25 cellular contexts compared by ENCODE assay signal in the genomic region with DNA sequence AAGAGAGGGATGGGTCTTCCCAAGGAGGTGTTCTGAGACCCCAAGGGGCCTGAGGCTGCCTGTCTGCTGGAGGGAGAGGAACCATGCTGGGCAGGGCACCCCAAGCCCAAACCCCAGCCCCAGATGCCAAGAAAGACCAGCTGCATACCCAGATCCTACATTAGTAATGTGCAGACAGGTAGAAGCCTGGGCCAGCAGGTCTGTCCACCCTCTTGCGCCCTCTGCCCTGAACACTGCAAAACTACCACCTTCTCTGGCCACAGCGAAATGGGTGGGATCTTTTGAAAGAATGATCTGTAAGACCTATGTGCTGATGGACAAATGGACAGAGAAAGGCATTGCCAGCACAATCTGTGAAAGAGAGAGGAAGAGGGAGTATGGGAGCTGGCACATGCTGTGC.
DNase-seq lines count a peak whose midpoint lies in the region; ATAC-seq and TF ChIP-seq lines count a peak whose summit lies in the region.
"Had no signal": no experiment of that assay in that cellular context is flagged by ENCODE, and none has a peak within 500 bp of the region (broad histone marks: within the 10 kb centered on the region; RNA-seq: fewer than 3 reads in every experiment).

No MANE protein-coding gene starts in this region.

- H3K27ac ChIP-seq in H9 (ENCODE audit: insufficient read length, low read depth, low read length): no peak overlapping the region
- H3K27ac ChIP-seq: HL-60, Peyer's patch, SJCRH30 had no signal

- no peak overlapping the region for H2BK5ac ChIP-seq in H9 (ENCODE audit: insufficient read length, low read length)

- no peak overlapping the region for H2BK12ac ChIP-seq in H9 (ENCODE audit: insufficient read length, low read depth, low read length)

- no peak overlapping the region for H3T11ph ChIP-seq in H9 (ENCODE audit: low read length)

- H2AFZ ChIP-seq in H9 (ENCODE audit: low read length): no peak overlapping the region

- peak; percentile 2 for TF ChIP-seq CTCF in GM06990 (IDR thresholded peaks at IDR 0.05; ENCODE audit: insufficient read depth, low read length, poor library complexity, severe bottlenecking)
- peak; percentile 51 for TF ChIP-seq CTCF in H9 (conservative IDR thresholded peaks at IDR 0.05)

- H3K23me2 ChIP-seq in H9 (ENCODE audit: insufficient read length, low read depth, low read length, poor library complexity, severe bottlenecking): no peaks in the 10 kb centered on the region

- no peak overlapping the region for H2BK20ac ChIP-seq in H9 (ENCODE audit: low read depth, low read length, poor library complexity, severe bottlenecking)

- H3K4me3 ChIP-seq in GM06990 (replicated peaks; ENCODE audit: low read depth, low read length): no peak overlapping the region
- H3K4me3 ChIP-seq: K562, MG63, Peyer's patch, SJCRH30 had no signal

- peaks cover 5% of the 10 kb centered on the region; the same call in 1 of the 2 replicates for H3K4me1 ChIP-seq in H9 (ENCODE audit: insufficient read depth, low read length)
- H3K4me1 ChIP-seq: Peyer's patch, SJCRH30 had no signal

- H3K36me3 ChIP-seq in GM06990 (ENCODE audit: control insufficient read depth, insufficient read depth, low read length): no peaks in the 10 kb centered on the region
- H3K36me3 ChIP-seq: MG63, Peyer's patch, SJCRH30 had no signal

- no peak overlapping the region for H2AK5ac ChIP-seq in H9 (ENCODE audit: insufficient read length, low read length)

- no peak overlapping the region for H3K4ac ChIP-seq in H9 (ENCODE audit: low read depth, low read length)

- H3K27me3 ChIP-seq in GM06990 (replicated peaks; ENCODE audit: control insufficient read depth, insufficient read depth, low read length): no peaks in the 10 kb centered on the region
- no peaks in the 10 kb centered on the region for H3K27me3 ChIP-seq in H9 (ENCODE audit: insufficient read depth, low read length)
- H3K27me3 ChIP-seq: MG63, Peyer's patch, SJCRH30 had no signal

- peaks cover 16 to 25% of the 10 kb centered on the region in 2 experiments for H3K4me1 Mint-ChIP-seq in H9
- H3K4me1 Mint-ChIP-seq: B cell, CD14-positive monocyte had no signal

- no CpG with 5 or more reads among the region's 2 CpGs for WGBS in H9 (ENCODE audit: extremely low coverage, insufficient read length, low lambda C conversion rate)

- H3K27ac Mint-ChIP-seq in H9: no peak overlapping the region; a peak in 1 of 7 replicates
- H3K27ac Mint-ChIP-seq: B cell, CD14-positive monocyte, HFFc6 had no signal

- no peak overlapping the region for H3K4me2 ChIP-seq in H9 (ENCODE audit: insufficient read depth, insufficient read length, low read length)

- H3K23ac ChIP-seq in H9 (ENCODE audit: insufficient read length, low read depth, low read length): no peak overlapping the region

- no peak overlapping the region for H3K14ac ChIP-seq in H9 (ENCODE audit: insufficient read depth, low read length)

- H3K36me3 Mint-ChIP-seq in H9 (ENCODE audit: insufficient read depth in 1 of 3, low read depth in 3 of 3): peaks cover 0 to 4% (median 0%) of the 10 kb centered on the region in 3 experiments; a peak in 2 of 7 replicates
- H3K36me3 Mint-ChIP-seq: CD14-positive monocyte had no signal

- ATAC-seq in left ventricle myocardium superior: no peak
- ATAC-seq: HepG2, K562 had no signal

- peaks cover 4% of the 10 kb centered on the region in 2 experiments; a peak in 4 of 5 replicates for H3K9me3 Mint-ChIP-seq in H9
- H3K9me3 Mint-ChIP-seq: HFFc6 had no signal

- H3K9me3 ChIP-seq in H9 (ENCODE audit: control insufficient read depth, low read depth, low read length): no peaks in the 10 kb centered on the region
- H3K9me3 ChIP-seq: MG63, Peyer's patch, SJCRH30 had no signal

- no peaks in the 10 kb centered on the region; the same call in none of the 2 replicates for H3K27me3 Mint-ChIP-seq in H9 (ENCODE audit: low read depth)

- no peak overlapping the region for H3K9ac ChIP-seq in H9 (ENCODE audit: extremely low read depth, insufficient read length, low read length)

- intact Hi-C loops in left ventricle myocardium superior (cut with micrococcal nuclease): no loop called here

- no peak overlapping the region for H2BK120ac ChIP-seq in H9 (ENCODE audit: low read depth, low read length, poor library complexity, severe bottlenecking)

- H3K56ac ChIP-seq in H9 (ENCODE audit: insufficient read length, low read depth, low read length): no peak overlapping the region

- H3K79me1 ChIP-seq in H9 (ENCODE audit: insufficient read depth, low read depth, low read length, poor library complexity, severe bottlenecking): no peaks in the 10 kb centered on the region

- H4K20me1 ChIP-seq in H9 (ENCODE audit: control insufficient read depth, insufficient read depth, insufficient read length): no peaks in the 10 kb centered on the region

- H4K5ac ChIP-seq in H9 (ENCODE audit: insufficient read length, low read depth, low read length): no peak overlapping the region

- no peak for DNase-seq in GM06990 (ENCODE audit: extremely low read depth, insufficient read length)
- DNase-seq in H9: peak; percentile 43
- peak; percentile 21 for DNase-seq in ecto neural progenitor cell (ENCODE audit: low spot score)
- peak; percentile 50 for DNase-seq in islet precursor cell
- no peak for DNase-seq in NCI-H82 (lab: John Stamatoyannopoulos, UW)
- no peak for DNase-seq in left ventricle myocardium superior
- DNase-seq in SIG-M5 treated with dmso at 0.1 percent for 504 hours (lab: John Stamatoyannopoulos, UW; ENCODE audit: unreplicated experiment): no peak
- no peak for DNase-seq in AML-193 (lab: John Stamatoyannopoulos, UW)
- DNase-seq: DMS79, GOT3, HFFc6, MG63, NCI-H1048, NCI-H1417 treated with DMSO at 0.1 percent for 48 hours, NCI-H2029, NCI-H345, NCI-H524, NCI-H774, Peyer's patch, SJCRH30 had no signal

- H3K18ac ChIP-seq in H9 (ENCODE audit: insufficient read length, low read depth, low read length): no peak overlapping the region

- H4K8ac ChIP-seq in H9 (replicated peaks; ENCODE audit: insufficient read length, low read depth, low read length): no peak overlapping the region

- H3K4me3 Mint-ChIP-seq in H9: no peak overlapping the region
- H3K4me3 Mint-ChIP-seq: B cell, CD14-positive monocyte, HFFc6 had no signal

- H4K91ac ChIP-seq in H9 (ENCODE audit: insufficient read length, low read depth, low read length): no peak overlapping the region

- no peaks in the 10 kb centered on the region for H3K79me2 ChIP-seq in H9 (ENCODE audit: insufficient read depth, low read length)

- no peak overlapping the region for H2BK15ac ChIP-seq in H9 (ENCODE audit: low read depth, low read length)

Comparison
In these comparisons a context has a peak if more than half of its experiments do, and no peak if none do; other contexts are left out.
1. DNase-seq: peak in H9 (single experiment), ecto neural progenitor cell (single experiment) and islet precursor cell (single experiment); none in GM06990 (single experiment), NCI-H82 (single experiment), left ventricle myocardium superior (single experiment), SIG-M5 treated with dmso at 0.1 percent for 504 hours (single experiment) and AML-193 (0 of 2).